ENCODE assay signal across 18 cellular contexts in the genomic region with DNA sequence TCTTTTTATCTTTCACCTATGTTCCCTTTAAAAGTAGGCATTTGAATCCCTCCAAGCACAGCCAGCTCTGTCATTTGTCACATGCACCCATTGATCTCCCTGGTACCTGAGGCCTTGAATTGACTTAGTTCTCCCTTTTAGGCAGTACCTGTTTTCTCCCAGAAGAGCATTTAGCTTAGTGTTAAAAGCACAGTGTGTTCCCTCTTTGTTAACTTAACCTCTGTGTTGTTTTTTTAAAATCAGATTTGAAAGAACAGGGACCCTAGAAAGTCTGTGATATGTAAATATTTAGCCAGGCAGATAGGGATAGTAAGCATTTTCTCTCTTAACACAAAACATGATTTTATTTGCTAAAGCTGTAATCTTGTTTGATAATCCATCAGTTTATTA.
DNase-seq lines count a peak whose midpoint lies in the region; ATAC-seq, FAIRE-seq and TF ChIP-seq lines count a peak whose summit lies in the region.
"Had no signal": no experiment of that assay in that cellular context is flagged by ENCODE, and none has a peak within 500 bp of the region (broad histone marks: within the 10 kb centered on the region; RNA-seq: fewer than 3 reads in every experiment).

No MANE protein-coding gene starts in this region.

- H3K4me3 ChIP-seq in Caco-2 (ENCODE audit: low read depth, low read length) (no peak overlapping the region), pancreas (no peak overlapping the region)
- H3K4me3 ChIP-seq: lung had no signal

- H3K36me3 Mint-ChIP-seq in Caco-2 (ENCODE audit: insufficient read depth, unreplicated experiment) (no peaks in the 10 kb centered on the region), endothelial cell (ENCODE audit: low read depth, unreplicated experiment) (no peaks in the 10 kb centered on the region)

- POLR2A ChIA-PET in Caco-2 (lab: Charles Lee): no interaction called here

- H3K9me3 ChIP-seq in Caco-2 (no peaks in the 10 kb centered on the region), pancreas (no peaks in the 10 kb centered on the region)
- H3K9me3 ChIP-seq: neutrophil had no signal

- no peak overlapping the region for H3K4me3 Mint-ChIP-seq in Caco-2 (ENCODE audit: unreplicated experiment)
- no peak overlapping the region for H3K4me3 Mint-ChIP-seq in endothelial cell (ENCODE audit: unreplicated experiment)
- H3K4me3 Mint-ChIP-seq: dendritic cell treated with granulocyte-macrophage colony-stimulating factor and Interleukin-4, amounts not matched to agents 40 ng/mL and 50 ng/mL, for 4 days; stimulated activated naive CD8-positive, alpha-beta T cell treated with anti-CD3 and anti-CD28 coated beads, Interleukin-15, amount 100 ng/mL, for 72 hours had no signal

- ATAC-seq in HG03469 (IDR thresholded peaks at IDR 0.05; ENCODE audit: unreplicated experiment) (peak; percentile 9), pancreas (peak; percentile 53 to 86 (median 76))
- ATAC-seq: Right ventricle myocardium inferior had no signal

- H3K4me1 ChIP-seq in Caco-2 (peaks cover 35% of the 10 kb centered on the region), pancreas (peaks cover 0 to 11% (median 8%) of the 10 kb centered on the region in 3 donors)

- H3K4me1 Mint-ChIP-seq in Caco-2 (ENCODE audit: low read depth, unreplicated experiment) (peaks cover 34% of the 10 kb centered on the region), endothelial cell (ENCODE audit: unreplicated experiment) (peaks cover 26% of the 10 kb centered on the region)

- H3K27me3 Mint-ChIP-seq in Caco-2 (ENCODE audit: insufficient read depth, unreplicated experiment) (no peaks in the 10 kb centered on the region), endothelial cell (ENCODE audit: unreplicated experiment) (peaks cover 5% of the 10 kb centered on the region)
- H3K27me3 Mint-ChIP-seq: dendritic cell treated with granulocyte-macrophage colony-stimulating factor and Interleukin-4, amounts not matched to agents 40 ng/mL and 50 ng/mL, for 4 days; stimulated activated naive CD8-positive, alpha-beta T cell treated with anti-CD3 and anti-CD28 coated beads, Interleukin-15, amount 100 ng/mL, for 72 hours had no signal

- no peak for TF ChIP-seq POLR2A in GM12891 (IDR thresholded peaks at IDR 0.05; ENCODE audit: low read depth, low read length)

- peak; percentile 3 to 31 for DNase-seq in Caco-2
- DNase-seq in endothelial cell (ENCODE audit: low spot score): no peak
- no peak for DNase-seq in pancreas
- no peak for DNase-seq in GM12891 (ENCODE audit: insufficient read length, low spot score)
- no peak for DNase-seq in SIG-M5 (lab: John Stamatoyannopoulos, UW)
- DNase-seq in NCI-H2196 (lab: John Stamatoyannopoulos, UW; ENCODE audit: unreplicated experiment): no peak
- no peak for DNase-seq in D341Med (ENCODE audit: low spot score)
- DNase-seq: AML-193; aorta; NCI-H2107; stimulated activated naive CD8-positive, alpha-beta T cell treated with anti-CD3 and anti-CD28 coated beads, Interleukin-15, amount 100 ng/mL, for 72 hours; T1000 had no signal

- CTCF ChIA-PET in Caco-2 (lab: Charles Lee): no interaction called here

- H3K9me3 Mint-ChIP-seq in Caco-2 (ENCODE audit: unreplicated experiment) (no peaks in the 10 kb centered on the region), endothelial cell (ENCODE audit: unreplicated experiment) (no peaks in the 10 kb centered on the region)
- H3K9me3 Mint-ChIP-seq: activated T-helper 2 cell treated with anti-CD3 and anti-CD28 coated beads, Interferon-gamma antibody, Interleukin-2, Interleukin-4, amounts not matched to agents 10 μg/mL and 5 μg/mL and 100 μg/mL, durations not matched to agents 14 hours and 24 hours and 36 hours; dendritic cell treated with granulocyte-macrophage colony-stimulating factor and Interleukin-4, amounts not matched to agents 40 ng/mL and 50 ng/mL, for 4 days; stimulated activated naive CD8-positive, alpha-beta T cell treated with anti-CD3 and anti-CD28 coated beads, Interleukin-15, amount 100 ng/mL, for 72 hours had no signal

- no TSS peak for BruUV-seq in Caco-2 (replicated peaks; lab: Mats Ljungman, UMichigan)

- peak overlapping the region in 2 of 4 donors; percentile 6 to 7 for H3K27ac ChIP-seq in pancreas
- H3K27ac ChIP-seq: neutrophil had no signal

- H3K36me3 ChIP-seq in Caco-2 (ENCODE audit: control insufficient read depth, insufficient read depth, low read length) (no peaks in the 10 kb centered on the region), pancreas (no peaks in the 10 kb centered on the region)
- H3K36me3 ChIP-seq: neutrophil had no signal

- TF ChIP-seq CTCF in Caco-2 (IDR thresholded peaks at IDR 0.05; ENCODE audit: insufficient read depth in 1 of 2, low read depth in 1 of 2, low read length in 1 of 2, severe bottlenecking in 1 of 2, unreplicated experiment in 1 of 2): no peak
- TF ChIP-seq CTCF in endothelial cell (IDR thresholded peaks at IDR 0.05; ENCODE audit: unreplicated experiment): no peak
- no peak for TF ChIP-seq CTCF in pancreas (IDR thresholded peaks at IDR 0.05)

- H3K27me3 ChIP-seq in Caco-2 (replicated peaks; ENCODE audit: control insufficient read depth, insufficient read depth, low read length) (no peaks in the 10 kb centered on the region), pancreas (no peaks in the 10 kb centered on the region)
- H3K27me3 ChIP-seq: neutrophil had no signal

- intact Hi-C loops in Caco-2 (cut with micrococcal nuclease; ENCODE audit: unreplicated experiment): loop anchor here (1.0 to 2.0 kb wide), 3 partner anchors 27 to 125 kb away; a partner anchor contains a TSS
- intact Hi-C loops in pancreas (cut with DNase I): no loop called here

- H3K27ac Mint-ChIP-seq in Caco-2 (ENCODE audit: unreplicated experiment) (peak overlapping the region; percentile 36), endothelial cell (ENCODE audit: unreplicated experiment) (peak overlapping the region; percentile 70)
- H3K27ac Mint-ChIP-seq: activated T-helper 2 cell treated with anti-CD3 and anti-CD28 coated beads, Interferon-gamma antibody, Interleukin-2, Interleukin-4, amounts not matched to agents 10 μg/mL and 5 μg/mL and 100 μg/mL, durations not matched to agents 14 hours and 24 hours and 36 hours; dendritic cell treated with granulocyte-macrophage colony-stimulating factor and Interleukin-4, amounts not matched to agents 40 ng/mL and 50 ng/mL, for 4 days had no signal

- FAIRE-seq in pancreas (lab: Jason Lieb, UNC) (no peak), GM12891 (lab: Jason Lieb, UNC) (no peak)

TF ChIP-seq in GM12891, 5 proteins besides CTCF, POLR2A, EP300 and RAD21:
- TF ChIP-seq SPI1 (IDR thresholded peaks at IDR 0.05; ENCODE audit: low read depth, low read length): no peak
- no peak for TF ChIP-seq PAX5 (IDR thresholded peaks at IDR 0.05; ENCODE audit: insufficient read depth, low read length, severe bottlenecking)
- no peak for TF ChIP-seq POU2F2 (IDR thresholded peaks at IDR 0.05; ENCODE audit: low read depth, low read length)
- TF ChIP-seq POLR2AphosphoS5 (IDR thresholded peaks at IDR 0.05; ENCODE audit: low read depth, low read length): no peak
- TF ChIP-seq TAF1 (IDR thresholded peaks at IDR 0.05; ENCODE audit: low read depth, low read length): no peak

Comparison
In these comparisons a context has a peak if more than half of its experiments do, and no peak if none do; other contexts are left out.
1. DNase-seq: peak in Caco-2 (2 of 2); none in endothelial cell (single experiment), pancreas (0 of 6), GM12891 (single experiment), SIG-M5 (single experiment), NCI-H2196 (single experiment) and D341Med (single experiment).